In the genomic region with DNA sequence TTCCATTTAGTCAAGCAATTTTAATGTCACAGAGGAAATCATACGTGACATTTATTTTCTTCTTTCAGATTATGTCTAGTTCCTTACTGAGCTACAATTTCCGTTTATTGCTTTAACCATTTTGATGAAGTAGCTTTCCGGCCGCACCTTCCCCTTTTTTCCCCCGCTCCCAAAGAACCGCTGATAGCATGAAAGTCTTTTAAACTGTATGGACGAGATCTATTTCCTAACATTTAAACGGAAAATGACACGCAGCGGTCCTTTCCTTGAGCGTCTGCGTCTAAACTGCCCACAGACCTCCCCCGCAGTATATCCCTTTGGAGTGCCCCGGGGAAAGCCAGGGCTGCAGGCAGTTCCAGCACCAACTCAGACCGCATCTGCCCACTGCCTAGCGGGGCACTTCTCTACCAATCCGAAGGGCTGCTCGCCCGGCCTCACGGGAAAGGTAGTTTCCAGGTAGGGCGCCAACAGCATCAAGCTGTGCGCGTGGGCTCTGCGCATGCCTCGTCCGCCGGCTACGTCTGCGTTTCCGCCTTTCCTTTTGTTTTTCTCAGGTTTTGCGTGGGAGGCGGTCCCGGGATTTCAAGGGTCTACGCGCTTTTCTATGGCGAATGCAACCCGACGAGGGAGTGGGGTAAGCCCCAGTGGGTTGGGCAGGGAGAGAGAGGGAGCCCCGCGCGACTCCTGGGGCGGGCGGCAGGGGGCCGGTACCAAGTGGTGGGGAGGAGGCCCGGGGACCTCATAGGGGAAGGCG, we compare ENCODE assay signal across 8 cellular contexts. TPM values are rescaled to one million over a fixed set of nuclear protein-coding genes. Genes with fewer than 3 reads are reported as not detected.
DNase-seq lines count a peak whose midpoint lies in the region; ATAC-seq and TF ChIP-seq lines count a peak whose summit lies in the region.

A gene (plus strand): TSS at position 526 of the 754 bp plus-strand sequence. CDS start 1,667 bp downstream, outside the sequence.

- DNase-seq in GM04503 (ENCODE audit: low read depth) (peak; percentile 57), HFF-Myc (ENCODE audit: extremely low read depth, low read depth) (peak; percentile 74), MV-4-11 (lab: John Stamatoyannopoulos, UW) (peak; percentile 94), SK-N-DZ (ENCODE audit: low spot score) (peak; percentile 89)
- DNase-seq in activated naive CD4-positive, alpha-beta T cell treated with anti-CD3 and anti-CD28 coated beads for 36 hours: peak; percentile 95

- TF ChIP-seq CTCF in HFF-Myc (IDR thresholded peaks at IDR 0.05; ENCODE audit: low read depth, low read length, missing control alignments) (no peak), gastroesophageal sphincter (IDR thresholded peaks at IDR 0.05) (no peak), neutrophil (IDR thresholded peaks at IDR 0.05) (peak; percentile 60), subcutaneous adipose tissue (IDR thresholded peaks at IDR 0.05; ENCODE audit: low read depth) (no peak)

- peak within 1 kb of the TSS; percentile 93 for H3K4me3 Mint-ChIP-seq in activated naive CD4-positive, alpha-beta T cell treated with anti-CD3 and anti-CD28 coated beads for 36 hours

- CTCF ChIA-PET in activated naive CD4-positive, alpha-beta T cell treated with anti-CD3 and anti-CD28 coated beads for 36 hours (lab: Charles Lee): interaction anchor here (0.6 to 1.4 kb wide), 3 partner anchors 34 to 85 kb away, joined by 3 to 11 read pairs (median 4); a partner anchor contains a TSS

- no peaks in the 10 kb centered on the region for H3K9me3 Mint-ChIP-seq in activated naive CD4-positive, alpha-beta T cell treated with anti-CD3 and anti-CD28 coated beads for 36 hours

- H3K36me3 ChIP-seq in gastroesophageal sphincter (peaks cover 0 to 26% of the 10 kb centered on the region in 2 donors), neutrophil (peaks cover 29% of the 10 kb centered on the region)

- H3K4me1 ChIP-seq in gastroesophageal sphincter (peaks cover 3 to 30% (median 3%) of the 10 kb centered on the region in 3 donors), neutrophil (ENCODE audit: control insufficient read depth in 1 of 2, insufficient read depth in 1 of 2, low read depth in 1 of 2, low read length in 1 of 2) (peaks cover 48 to 61% of the 10 kb centered on the region in 2 experiments)

- TF ChIP-seq POLR2A in gastroesophageal sphincter (IDR thresholded peaks at IDR 0.05): peak; percentile 43 to 53

- peak; percentile 95 for ATAC-seq in gastroesophageal sphincter

- peak within 1 kb of the TSS; percentile 99 for H3K27ac Mint-ChIP-seq in activated naive CD4-positive, alpha-beta T cell treated with anti-CD3 and anti-CD28 coated beads for 36 hours

- H3K4me3 ChIP-seq in HFF-Myc (replicated peaks; ENCODE audit: low read depth, low read length): peak within 1 kb of the TSS; percentile 51
- peak within 1 kb of the TSS; percentile 71 to 74 for H3K4me3 ChIP-seq in gastroesophageal sphincter
- peak within 1 kb of the TSS; percentile 66 to 93 for H3K4me3 ChIP-seq in neutrophil (ENCODE audit: low read depth in 1 of 2, low read length in 1 of 2)

- H3K36me3 Mint-ChIP-seq in activated naive CD4-positive, alpha-beta T cell treated with anti-CD3 and anti-CD28 coated beads for 36 hours (ENCODE audit: low read depth): peaks cover 27% of the 10 kb centered on the region

- TF ChIP-seq EP300 in gastroesophageal sphincter (IDR thresholded peaks at IDR 0.05): no peak

- intact Hi-C loops in activated naive CD4-positive, alpha-beta T cell treated with anti-CD3 and anti-CD28 coated beads for 36 hours (cut with micrococcal nuclease): loop anchor here (1.0 to 2.0 kb wide), 5 partner anchors 18 to 346 kb away; a partner anchor contains a TSS

- no peaks in the 10 kb centered on the region for H3K27me3 Mint-ChIP-seq in activated naive CD4-positive, alpha-beta T cell treated with anti-CD3 and anti-CD28 coated beads for 36 hours (ENCODE audit: low read depth)

- peak within 1 kb of the TSS; percentile 93 to 99 (median 95) for H3K27ac ChIP-seq in gastroesophageal sphincter
- H3K27ac ChIP-seq in neutrophil: peak within 1 kb of the TSS; percentile 100

- WGBS in gastroesophageal sphincter (ENCODE audit: low coverage in 1 of 2), 2 donors: 0 to 1% methylated on average over 6 to 13 of the region's 46 CpGs

- H3K4me1 Mint-ChIP-seq in activated naive CD4-positive, alpha-beta T cell treated with anti-CD3 and anti-CD28 coated beads for 36 hours (ENCODE audit: low read depth): peaks cover 25% of the 10 kb centered on the region

- H3K27me3 ChIP-seq in gastroesophageal sphincter (no peaks in the 10 kb centered on the region), neutrophil (no peaks in the 10 kb centered on the region)

- H3K9me3 ChIP-seq in gastroesophageal sphincter (no peaks in the 10 kb centered on the region), neutrophil (no peaks in the 10 kb centered on the region)

RNA-seq across cellular contexts. Expression of the gene that starts here (rescaled TPM):
- 19.8 and 25.3 TPM in 2 replicates for polyA plus RNA-seq in SK-N-DZ (2014; cell fraction: cytosol; rRNA removed)
- 29.5 and 30.1 TPM in 2 replicates for polyA plus RNA-seq in SK-N-DZ (2014; cell fraction: nucleus; rRNA removed)
- 10 to 100 TPM; 26.2 to 27.1 TPM for total RNA-seq in activated naive CD4-positive, alpha-beta T cell treated with anti-CD3 and anti-CD28 coated beads for 36 hours
- total RNA-seq in gastroesophageal sphincter (10 to 100 TPM; 24.7 to 50.6 (median 32.2) TPM), subcutaneous adipose tissue (10 to 100 TPM; 25.1 to 42.7 (median 29.6) TPM)

Comparison
In these comparisons a context has a peak if more than half of its experiments do, and no peak if none do; other contexts are left out.
1. Peak in every context shown above with its lines: DNase-seq, ATAC-seq, H3K4me3 ChIP-seq and H3K27ac ChIP-seq.